ENCODE assay signal across 17 cellular contexts in genomic region chr3:44984335-44984734, GRCh38. TPM values are rescaled to one million over a fixed set of nuclear protein-coding genes. Genes with fewer than 3 reads are reported as not detected.
DNase-seq lines count a peak whose midpoint lies in the region; ATAC-seq and TF ChIP-seq lines count a peak whose summit lies in the region.
"Had no signal": no experiment of that assay in that cellular context is flagged by ENCODE, and none has a peak within 500 bp of the region (broad histone marks: within the 10 kb centered on the region; RNA-seq: fewer than 3 reads in every experiment).

No MANE protein-coding gene starts in this region.

- H3K9me3 ChIP-seq in PC-9 (ENCODE audit: insufficient read depth, low read depth), result no peaks in the 10 kb centered on the region
- H3K9me3 ChIP-seq: MG63, sigmoid colon had no signal

- peaks cover 29% of the 10 kb centered on the region for H3K79me1 ChIP-seq in mesendoderm (ENCODE audit: low read length)

- peaks cover 48% of the 10 kb centered on the region for H3F3A ChIP-seq in PC-9 (ENCODE audit: insufficient read depth, low read depth)

- H3K4ac ChIP-seq in mesendoderm (ENCODE audit: low read depth, low read length), result no peak overlapping the region

- H4K8ac ChIP-seq in mesendoderm (ENCODE audit: low read depth, low read length), result no peak overlapping the region

- H3K9me2 ChIP-seq in PC-9 (ENCODE audit: insufficient read depth), result no peaks in the 10 kb centered on the region

- H3K18ac ChIP-seq in mesendoderm (ENCODE audit: low read length), result no peak overlapping the region

- peak; percentile 55 for ATAC-seq in GM19351 (IDR thresholded peaks at IDR 0.05; ENCODE audit: unreplicated experiment)
- ATAC-seq in left colon, result peak; percentile 11
- ATAC-seq in GM21737 (IDR thresholded peaks at IDR 0.05; ENCODE audit: unreplicated experiment), result no peak
- ATAC-seq in GM18909 (IDR thresholded peaks at IDR 0.05; ENCODE audit: poor library complexity, unreplicated experiment), result no peak
- ATAC-seq: CD8-positive, alpha-beta T cell; HCT116 had no signal

- H3K9ac ChIP-seq in mesendoderm (ENCODE audit: low read length), result no peak overlapping the region

- H3K79me2 ChIP-seq in PC-9 (ENCODE audit: low read depth), result peaks cover 91% of the 10 kb centered on the region
- peaks cover 58% of the 10 kb centered on the region for H3K79me2 ChIP-seq in mesendoderm (ENCODE audit: control insufficient read depth, insufficient read depth, low read length)

- intact Hi-C loops in PC-9 (cut with micrococcal nuclease; ENCODE audit: unreplicated experiment) (no loop called here), left colon (cut with DNase I, micrococcal nuclease) (no loop called here)

- H3K27me3 ChIP-seq in PC-9 (ENCODE audit: insufficient read depth, low read depth) (no peaks in the 10 kb centered on the region), mesendoderm (ENCODE audit: insufficient read depth, low read length, poor library complexity) (no peaks in the 10 kb centered on the region)
- H3K27me3 ChIP-seq: dorsolateral prefrontal cortex, MG63, sigmoid colon had no signal

- no CpG with 5 or more reads among the region's 2 CpGs for WGBS in mesendoderm (ENCODE audit: extremely low coverage, insufficient coverage, low lambda C conversion rate)

- peaks cover 12% of the 10 kb centered on the region for H4K20me1 ChIP-seq in PC-9 (ENCODE audit: insufficient read depth)

- H2AFZ ChIP-seq in PC-9, result no peak overlapping the region

- no peak overlapping the region for H4K5ac ChIP-seq in mesendoderm (ENCODE audit: low read length)

- H2AK5ac ChIP-seq in mesendoderm (ENCODE audit: low read length), result no peak overlapping the region

- CTCF ChIA-PET in PC-9 (lab: Charles Lee), result interaction anchor here (1.1 kb wide), 1 partner anchor 41 kb away, joined by 6 read pairs; no protein-coding TSS in a partner anchor

- no peak overlapping the region for H2BK15ac ChIP-seq in mesendoderm (replicated peaks; ENCODE audit: low read depth)

- TF ChIP-seq CTCF in GM12865 (IDR thresholded peaks at IDR 0.05; ENCODE audit: insufficient read depth, low read depth, low read length, missing control alignments), result no peak
- TF ChIP-seq CTCF in PC-9 (conservative IDR thresholded peaks at IDR 0.05), result no peak

- no TSS peak for BruUV-seq in PC-9 (replicated peaks; lab: Mats Ljungman, UMichigan)

- POLR2A ChIA-PET in PC-9 (lab: Charles Lee; ENCODE audit: unreplicated experiment), result interaction anchor here (0.6 kb wide), 1 partner anchor 139 kb away, joined by 3 read pairs; no protein-coding TSS in a partner anchor

- H3K27ac ChIP-seq in PC-9 (peak overlapping the region; percentile 80), mesendoderm (ENCODE audit: low read depth, low read length) (no peak overlapping the region)
- H3K27ac ChIP-seq: dorsolateral prefrontal cortex, sigmoid colon had no signal

- H3K4me2 ChIP-seq in PC-9, result peak overlapping the region; percentile 76
- H3K4me2 ChIP-seq in mesendoderm (ENCODE audit: low read length), result no peak overlapping the region

- H2BK5ac ChIP-seq in mesendoderm (ENCODE audit: low read length), result no peak overlapping the region

- 0 out of 2 replicates have a peak, but pooled peaks cover 14% of the 10 kb centered on the region for H3K36me3 ChIP-seq in PC-9 (ENCODE audit: low read depth)
- H3K36me3 ChIP-seq in mesendoderm (ENCODE audit: control insufficient read depth, insufficient read depth, low read length), result no peaks in the 10 kb centered on the region
- H3K36me3 ChIP-seq: MG63 had no signal

- H3K23ac ChIP-seq in mesendoderm (ENCODE audit: low read length), result no peak overlapping the region

- DNase-seq in GM12865 (ENCODE audit: low read depth) (peak; percentile 32), PC-9 (no peak), left colon (no peak), mesendoderm (no peak)
- DNase-seq: activated CD4-positive, alpha-beta T cell treated with anti-CD3 and anti-CD28 coated beads for 1 hour; CD8-positive, alpha-beta T cell; dorsolateral prefrontal cortex; MG63; NCI-H2171 treated with DMSO at 0.1 percent for 48 hours; nucleus accumbens; sigmoid colon; stimulated activated naive CD4-positive, alpha-beta T cell had no signal

- peaks cover 59% of the 10 kb centered on the region for H3K4me1 ChIP-seq in PC-9 (replicated peaks; ENCODE audit: insufficient read depth)
- H3K4me1 ChIP-seq in mesendoderm (ENCODE audit: control insufficient read depth, low read depth, low read length), result no peaks in the 10 kb centered on the region

- H2BK120ac ChIP-seq in mesendoderm (ENCODE audit: low read depth, low read length), result no peak overlapping the region

- H3K4me3 ChIP-seq in GM12865 (ENCODE audit: low read depth, low read length) (no peak overlapping the region), PC-9 (no peak overlapping the region), mesendoderm (ENCODE audit: low read length) (no peak overlapping the region)
- H3K4me3 ChIP-seq: dorsolateral prefrontal cortex, MG63, sigmoid colon had no signal

- H3K56ac ChIP-seq in mesendoderm (ENCODE audit: low read length), result no peak overlapping the region

RNA-seq across cellular contexts. Expression of gene EXOSC7, which starts 8.3 kb away (rescaled TPM):
- 56.2 and 58.0 TPM in 2 replicates for total RNA-seq in PC-9 (2021)
- 10 to 100 TPM; 18.9 to 22.2 TPM for total RNA-seq in left colon
- polyA plus RNA-seq in mesendoderm (2013, experiment 1 of 2), result 59.3 TPM
- polyA plus RNA-seq in mesendoderm (2013, experiment 2 of 2), result 59.2 TPM

RNA-seq across cellular contexts. Expression of gene ZDHHC3, which starts 8.4 kb away (rescaled TPM):
- total RNA-seq in PC-9 (2021) (107 and 118 TPM in 2 replicates), left colon (100 to 1,000 TPM; 152 to 171 TPM)
- polyA plus RNA-seq in mesendoderm (2013, experiment 1 of 2), result 41.9 TPM
- polyA plus RNA-seq in mesendoderm (2013, experiment 2 of 2), result 43.4 TPM

RNA-seq across cellular contexts. Expression of gene CLEC3B, which starts 41.8 kb away (rescaled TPM):
- not detected in 2 replicates for total RNA-seq in PC-9 (2021)
- total RNA-seq in left colon, result 10 to 100 TPM; 13.7 to 19.2 TPM
- polyA plus RNA-seq in mesendoderm (2013, experiment 1 of 2), result 0.14 TPM
- polyA plus RNA-seq in mesendoderm (2013, experiment 2 of 2), result 0.08 TPM
- total RNA-seq: G401 had no signal

Comparison
In these comparisons a context has a peak if more than half of its experiments do, and no peak if none do; other contexts are left out.
1. ATAC-seq: peak in GM19351 (single experiment) and left colon (single experiment); none in GM21737 (single experiment) and GM18909 (single experiment).
2. RNA of gene CLEC3B, which starts 41.8 kb away (total RNA-seq): 13.7 to 19.2 TPM in left colon; not detected in PC-9; every median in the first group is over 10 times any median in the second.